Comparison of ENCODE assay signal across 13 cellular contexts in the genomic region with DNA sequence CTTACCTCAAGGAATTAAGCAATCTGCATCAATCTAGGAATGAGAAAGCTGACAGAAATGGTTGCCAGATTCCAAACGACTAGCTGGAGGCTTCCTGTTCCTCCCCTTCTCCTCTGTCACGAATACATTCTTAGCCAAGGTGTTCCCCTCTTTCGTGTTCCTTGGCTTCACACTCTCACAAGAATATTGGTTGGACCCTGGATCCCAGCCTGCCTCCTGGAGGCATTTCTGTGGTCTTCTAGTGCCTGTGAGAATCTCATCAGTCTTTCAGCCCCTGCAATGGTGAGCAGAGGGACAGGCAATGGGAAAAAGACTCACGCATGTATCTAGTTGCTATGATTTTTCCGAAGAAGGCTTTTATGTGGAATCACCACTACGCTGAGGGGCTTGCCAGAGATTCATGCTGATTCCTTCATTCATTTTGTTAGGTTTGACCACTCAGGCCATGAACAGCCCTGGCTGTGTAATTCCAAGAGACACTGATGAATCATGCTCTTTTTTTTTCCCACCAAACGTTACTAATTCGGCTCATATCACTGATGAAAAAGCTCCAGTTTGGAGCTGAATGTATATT. TPM values are rescaled to one million over a fixed set of nuclear protein-coding genes. Genes with fewer than 3 reads are reported as not detected.
A peak's percentile ranks its signal among the peaks of the same experiment; 100 is the strongest.
DNase-seq lines count a peak whose midpoint lies in the region; TF ChIP-seq lines count a peak whose summit lies in the region.
"Had no signal": no experiment of that assay in that cellular context is flagged by ENCODE, and none has a peak within 500 bp of the region (broad histone marks: within the 10 kb centered on the region; RNA-seq: fewer than 3 reads in every experiment).

No MANE protein-coding gene starts in this region.

- H3K36me3 ChIP-seq in breast epithelium (no peaks in the 10 kb centered on the region), mesodermal cell (ENCODE audit: control insufficient read depth, insufficient read depth, low read length) (no peaks in the 10 kb centered on the region)

- POLR2A ChIA-PET in activated CD4-positive, alpha-beta memory T cell treated with anti-CD3 and anti-CD28 coated beads for 36 hours (lab: Charles Lee) = no interaction called here

- WGBS in mesodermal cell (ENCODE audit: insufficient coverage in 2 of 2), 2 experiments = 74 to 78% methylated on average over 6 to 8 of the region's 8 CpGs

- CTCF ChIA-PET in activated CD4-positive, alpha-beta memory T cell treated with anti-CD3 and anti-CD28 coated beads for 36 hours (lab: Charles Lee) = no interaction called here

- H3K27me3 Mint-ChIP-seq in activated CD4-positive, alpha-beta memory T cell treated with anti-CD3 and anti-CD28 coated beads for 36 hours = peaks cover 37% of the 10 kb centered on the region

- H3K36me3 Mint-ChIP-seq in activated CD4-positive, alpha-beta memory T cell treated with anti-CD3 and anti-CD28 coated beads for 36 hours = no peaks in the 10 kb centered on the region

- peak overlapping the region; percentile 53 to 81 for H3K27ac ChIP-seq in breast epithelium
- peak overlapping the region; percentile 65 for H3K27ac ChIP-seq in mesodermal cell (ENCODE audit: low read depth, low read length, severe bottlenecking)

- no peaks in the 10 kb centered on the region for H3K27me3 ChIP-seq in breast epithelium
- H3K27me3 ChIP-seq: testis had no signal

- no peaks in the 10 kb centered on the region for H3K4me1 ChIP-seq in breast epithelium
- H3K4me1 ChIP-seq in mesodermal cell (ENCODE audit: control insufficient read depth, insufficient read depth, low read length, poor library complexity, severe bottlenecking) = peaks cover 14% of the 10 kb centered on the region

- peak overlapping the region in 1 of 3 donors; percentile 22 for H3K4me3 ChIP-seq in breast epithelium
- no peak overlapping the region for H3K4me3 ChIP-seq in mesodermal cell (ENCODE audit: extremely low read depth, insufficient read depth, low read length, poor library complexity, severe bottlenecking)

- H3K9me3 ChIP-seq in breast epithelium (no peaks in the 10 kb centered on the region), mesodermal cell (ENCODE audit: control insufficient read depth, low read length) (no peaks in the 10 kb centered on the region)
- H3K9me3 ChIP-seq: testis had no signal

- DNase-seq in COLO829 (ENCODE audit: low spot score) = peak; percentile 30
- peak; percentile 30 for DNase-seq in LHCN-M2 (ENCODE audit: low read depth)
- peak in 1 of 2 donors; percentile 34 for DNase-seq in breast epithelium (ENCODE audit: low spot score in 2 of 2)
- no peak for DNase-seq in activated gamma-delta T cell treated with Interleukin-2 at 50 U/mL for 16 hours
- no peak for DNase-seq in SW 1271 (lab: John Stamatoyannopoulos, UW)
- no peak for DNase-seq in activated CD4-positive, alpha-beta memory T cell treated with anti-CD3 and anti-CD28 coated beads for 36 hours
- no peak for DNase-seq in activated CD4-positive, alpha-beta T cell treated with anti-CD3 and anti-CD28 coated beads, Interleukin-2, amount 50 U/mL, for 48 hours
- DNase-seq: activated CD4-positive, CD25-positive, alpha-beta regulatory T cell; cortex of kidney; DMS 273 treated with DMSO at 0.1 percent for 48 hours; NCI-H2227 treated with DMSO at 0.1 percent for 48 hours; testis had no signal

- H3K4me1 Mint-ChIP-seq in activated CD4-positive, alpha-beta memory T cell treated with anti-CD3 and anti-CD28 coated beads for 36 hours (ENCODE audit: low read depth) = peaks cover 6% of the 10 kb centered on the region

- H3K9me3 Mint-ChIP-seq in activated CD4-positive, alpha-beta memory T cell treated with anti-CD3 and anti-CD28 coated beads for 36 hours = no peaks in the 10 kb centered on the region

- no peak for TF ChIP-seq CTCF in breast epithelium (IDR thresholded peaks at IDR 0.05)

- intact Hi-C loops in breast epithelium (cut with DNase I; ENCODE audit: low total_unique reads) = no loop called here
- intact Hi-C loops in activated CD4-positive, alpha-beta memory T cell treated with anti-CD3 and anti-CD28 coated beads for 36 hours (cut with micrococcal nuclease) = no loop called here

- no peak overlapping the region for H3K4me3 Mint-ChIP-seq in activated CD4-positive, alpha-beta memory T cell treated with anti-CD3 and anti-CD28 coated beads for 36 hours

- no peak overlapping the region for H3K27ac Mint-ChIP-seq in activated CD4-positive, alpha-beta memory T cell treated with anti-CD3 and anti-CD28 coated beads for 36 hours

- TF ChIP-seq POLR2A in breast epithelium (IDR thresholded peaks at IDR 0.05) = no peak

RNA-seq across cellular contexts. Expression of a gene that starts 1.6 kb away (rescaled TPM):
- total RNA-seq in LHCN-M2 (2014; rRNA removed) (7.8 and 7.9 TPM in 2 replicates), breast epithelium (10 to 100 TPM in 2 of 3 donors, 1 to 10 TPM in 1; 1.6 to 12.3 (median 10.2) TPM)
- 7.9 TPM for polyA plus RNA-seq in LHCN-M2 (2012)
- 55.0 TPM for polyA plus RNA-seq in mesodermal cell (2013, experiment 1 of 2)
- polyA plus RNA-seq in mesodermal cell (2013, experiment 2 of 2) = 45.4 TPM
- total RNA-seq in activated CD4-positive, alpha-beta memory T cell treated with anti-CD3 and anti-CD28 coated beads for 36 hours = not detected

Comparison
In these comparisons a context has a peak if more than half of its experiments do, and no peak if none do; other contexts are left out.
1. DNase-seq: peak in COLO829 (single experiment) and LHCN-M2 (single experiment); none in activated gamma-delta T cell treated with Interleukin-2 at 50 U/mL for 16 hours (single experiment), SW 1271 (0 of 2), activated CD4-positive, alpha-beta memory T cell treated with anti-CD3 and anti-CD28 coated beads for 36 hours (single experiment) and activated CD4-positive, alpha-beta T cell treated with anti-CD3 and anti-CD28 coated beads, Interleukin-2, amount 50 U/mL, for 48 hours (0 of 2).